Comparison of ENCODE assay signal across 1 cellular context in genomic region chr5:146906803-146907202, GRCh38.
TF ChIP-seq lines count a peak whose summit lies in the region.

No MANE protein-coding gene starts in this region.

TF ChIP-seq in HepG2, 621 proteins besides CTCF, POLR2A, EP300 and RAD21:
- no peak for TF ChIP-seq BHLHE40 (IDR thresholded peaks at IDR 0.05; ENCODE audit: low read length)
- TF ChIP-seq LRRFIP1 (CRISPR knock-in tag; conservative IDR thresholded peaks at IDR 0.05), result no peak
- TF ChIP-seq ZNF3 (CRISPR knock-in tag; IDR thresholded peaks at IDR 0.05), result no peak
- TF ChIP-seq NCOA1 (CRISPR knock-in tag; IDR thresholded peaks at IDR 0.05), result no peak
- TF ChIP-seq ZHX2 (IDR thresholded peaks at IDR 0.05; ENCODE audit: low read depth), result no peak
- TF ChIP-seq ZHX2 (CRISPR knock-in tag; IDR thresholded peaks at IDR 0.05; ENCODE audit: borderline replicate concordance), result no peak
